ENCODE assay signal across 2 cellular contexts in genomic region chr11:4063348-4063747, GRCh38.
TF ChIP-seq lines count a peak whose summit lies in the region.

No MANE protein-coding gene starts in this region.

TF ChIP-seq in IMR-90, 13 proteins besides CTCF, POLR2A, EP300 and RAD21:
- TF ChIP-seq USF2 (IDR thresholded peaks at IDR 0.05; ENCODE audit: low read depth, low read length) (no peak), ELK1 (IDR thresholded peaks at IDR 0.05; ENCODE audit: borderline replicate concordance, low read depth, low read length) (no peak), RFX5 (IDR thresholded peaks at IDR 0.05; ENCODE audit: low read depth, low read length) (no peak), MAFK (IDR thresholded peaks at IDR 0.05; ENCODE audit: low read depth, low read length) (no peak)

TF ChIP-seq in HepG2, 621 proteins besides CTCF, POLR2A, EP300 and RAD21:
- TF ChIP-seq ZC3H4 (CRISPR knock-in tag; IDR thresholded peaks at IDR 0.05; ENCODE audit: borderline replicate concordance) (no peak), ATF4 (CRISPR knock-in tag; IDR thresholded peaks at IDR 0.05) (no peak), RXRB (CRISPR knock-in tag; IDR thresholded peaks at IDR 0.05; ENCODE audit: borderline replicate concordance) (no peak), ZMAT3 (CRISPR knock-in tag; conservative IDR thresholded peaks at IDR 0.05) (no peak), MXD4 (CRISPR knock-in tag; IDR thresholded peaks at IDR 0.05) (no peak), MAFF (IDR thresholded peaks at IDR 0.05; ENCODE audit: low read depth, low read length) (no peak), MEIS1 (CRISPR knock-in tag; IDR thresholded peaks at IDR 0.05; ENCODE audit: borderline replicate concordance) (no peak)
